ENCODE assay signal across 1 cellular context in genomic region chr17:55351027-55351625, GRCh38.
A peak's percentile ranks its signal among the peaks of the same experiment; 100 is the strongest.
TF ChIP-seq lines count a peak whose summit lies in the region.

No MANE protein-coding gene starts in this region.

TF ChIP-seq in H1, 55 proteins besides CTCF, POLR2A, EP300 and RAD21:
- peak; percentile 7 for TF ChIP-seq ASH2L (IDR thresholded peaks at IDR 0.05; ENCODE audit: low read length)
- no peak for TF ChIP-seq NANOG (IDR thresholded peaks at IDR 0.05; ENCODE audit: insufficient read depth, low read depth, low read length, poor library complexity, severe bottlenecking)
- TF ChIP-seq NRF1 (IDR thresholded peaks at IDR 0.05; ENCODE audit: low read depth, low read length) = no peak
